8 cellular contexts compared by ENCODE assay signal in genomic region chr18:24359787-24360186, GRCh38. TPM values are rescaled to one million over a fixed set of nuclear protein-coding genes. Genes with fewer than 3 reads are reported as not detected.
DNase-seq lines count a peak whose midpoint lies in the region; ATAC-seq, FAIRE-seq and TF ChIP-seq lines count a peak whose summit lies in the region.
"Not testable (repeated sequence)": the region's sequence is repeated elsewhere in the genome, so short reads cannot be mapped to it uniquely, and the experiment has no call there.

No MANE protein-coding gene starts in this region.

- not testable (repeated sequence) for H3K79me2 ChIP-seq in K562 (ENCODE audit: control insufficient read depth, insufficient read depth, low read length)

- DNase-seq in AG04450 (ENCODE audit: low read depth, low spot score), result peak; percentile 13
- DNase-seq in NCI-H146 (lab: John Stamatoyannopoulos, UW), result peak; percentile 79
- peak; percentile 30 to 43 for DNase-seq in SJSA1 (ENCODE audit: low read depth in 1 of 2, low spot score in 2 of 2)
- peak; percentile 28 to 57 (median 36) for DNase-seq in K562 (ENCODE audit: extremely low read depth in 1 of 4, low spot score in 3 of 4)
- DNase-seq in left cardiac atrium, result not testable (repeated sequence)
- DNase-seq in pons (ENCODE audit: low spot score), result peak; percentile 84

- not testable (repeated sequence) for H3K9me1 ChIP-seq in K562 (ENCODE audit: control insufficient read depth, insufficient read depth, low read length)

- not testable (repeated sequence) for H4K20me1 ChIP-seq in K562 (replicated peaks; ENCODE audit: control insufficient read depth, insufficient read depth, low read length)

- not testable (repeated sequence) for H3K4me2 ChIP-seq in K562 (ENCODE audit: insufficient read depth, low read length)

- TF ChIP-seq RAD21 in K562 (CRISPR knock-in tag; conservative IDR thresholded peaks at IDR 0.05 in 1 of 2, IDR thresholded peaks at IDR 0.05 in 1 of 2), result peak; percentile 66 to 81

- TF ChIP-seq POLR2A in K562 (conservative IDR thresholded peaks at IDR 0.05), result not testable (repeated sequence)

- TF ChIP-seq CTCF in AG04450 (IDR thresholded peaks at IDR 0.05; ENCODE audit: low read depth, low read length), result peak; percentile 63
- TF ChIP-seq CTCF in GM12874 (IDR thresholded peaks at IDR 0.05; ENCODE audit: insufficient read depth, low read depth, low read length), result peak; percentile 36; the same call in 1 of the 2 replicates
- TF ChIP-seq CTCF in K562 (IDR thresholded peaks at IDR 0.05 in 2 of 3, conservative IDR thresholded peaks at IDR 0.05 in 1 of 3; ENCODE audit: insufficient read depth in 2 of 3, low read depth in 1 of 3, low read length in 3 of 3), result peak; percentile 41 to 79 (median 53); a peak in 4 of 6 replicates

- TF ChIP-seq EP300 in K562 (IDR thresholded peaks at IDR 0.05; ENCODE audit: low read length), result not testable (repeated sequence)

- not testable (repeated sequence) for H3K27ac ChIP-seq in AG04450 (ENCODE audit: low read depth, low read length); SJSA1; K562 (ENCODE audit: extremely low read depth, low read depth, low read length)

- CTCF ChIA-PET in AG04450 (lab: Charles Lee), result interaction anchor here (0.6 to 6.8 kb wide), 33 partner anchors 9 to 367 kb away, joined by 3 to 155 read pairs (median 5); no protein-coding TSS in a partner anchor
- CTCF ChIA-PET in K562 (lab: Yijun Ruan, JAX; ENCODE audit: low intra/inter-chr PET ratio), result interaction anchor here (0.7 to 2.0 kb wide), 3 partner anchors 33 to 367 kb away, joined by 3 to 17 read pairs (median 7); no protein-coding TSS in a partner anchor

- peak; percentile 89 for FAIRE-seq in K562 (lab: Jason Lieb, UNC)

- in situ Hi-C loops in K562 (cut with MboI), result loop anchor here (5.0 to 10.0 kb wide), 2 partner anchors 128 to 365 kb away; no protein-coding TSS in a partner anchor

- not testable (repeated sequence) for H3K9ac ChIP-seq in K562 (ENCODE audit: insufficient read depth in 1 of 2, low read depth in 2 of 2, low read length in 2 of 2)

- H3K4me3 ChIP-seq in AG04450 (ENCODE audit: low read depth, low read length); SJSA1; K562: not testable (repeated sequence)

- intact Hi-C loops in K562 (cut with micrococcal nuclease), result loop anchor here (1.0 to 10.0 kb wide), 4 partner anchors 65 to 367 kb away; no protein-coding TSS in a partner anchor
- intact Hi-C loops in left cardiac atrium (cut with DNase I), result loop anchor here (2.0 to 5.0 kb wide), 2 partner anchors 127 to 128 kb away; no protein-coding TSS in a partner anchor

- not testable (repeated sequence) for H3K27me3 ChIP-seq in AG04450 (ENCODE audit: control insufficient read depth, insufficient read depth, low read length); SJSA1 (replicated peaks); K562 (ENCODE audit: control insufficient read depth in 2 of 2, insufficient read depth in 2 of 2, low read length in 2 of 2)

- H3K9me3 ChIP-seq in AG04450 (ENCODE audit: control insufficient read depth, insufficient read depth, low read length); SJSA1 (replicated peaks); K562 (replicated peaks; ENCODE audit: control insufficient read depth, insufficient read depth, low read depth, low read length): not testable (repeated sequence)

- not testable (repeated sequence) for H3K36me3 ChIP-seq in SJSA1; K562 (ENCODE audit: control insufficient read depth, insufficient read depth, low read length)

- not testable (repeated sequence) for H3K4me1 ChIP-seq in SJSA1 (replicated peaks); K562 (replicated peaks in 1 of 2; ENCODE audit: control insufficient read depth in 2 of 2, insufficient read depth in 2 of 2, low read length in 2 of 2)

- POLR2A ChIA-PET in AG04450 (lab: Yijun Ruan, JAX), result not testable (repeated sequence)
- POLR2A ChIA-PET in K562 (lab: Yijun Ruan, JAX), result interaction anchor here (0.7 to 0.8 kb wide), 2 partner anchors 98 to 122 kb away, joined by 3 read pairs; no protein-coding TSS in a partner anchor

- peak; percentile 44 for ATAC-seq in HG02870 (IDR thresholded peaks at IDR 0.05; ENCODE audit: unreplicated experiment)
- peak; percentile 82 for ATAC-seq in K562
- peak; percentile 51 to 53 for ATAC-seq in left cardiac atrium

- not testable (repeated sequence) for BruUV-seq in K562 (replicated peaks; lab: Mats Ljungman, UMichigan)

- whole genome bisulfite sequencing in K562 (ENCODE audit: insufficient coverage, low coverage, missing lambda C conversion rate), result 1% methylated on average over 7 of the region's 7 CpGs

- H2AFZ ChIP-seq in K562 (ENCODE audit: low read depth, low read length), result not testable (repeated sequence)

TF ChIP-seq in K562, 482 proteins besides CTCF, POLR2A, EP300 and RAD21:
- 0 out of 2 replicates have a peak, but pooled peaks have one; percentile 21 for TF ChIP-seq SMC3 (conservative IDR thresholded peaks at IDR 0.05; ENCODE audit: insufficient read depth, low read depth, low read length)
- peak; percentile 54 for TF ChIP-seq DEAF1 (CRISPR knock-in tag; IDR thresholded peaks at IDR 0.05)
TF ChIP-seq in K562: peak in this region for 2; not testable (repeated sequence) for 480.

RNA-seq across cellular contexts. Expression of gene OSBPL1A, which starts 37.8 kb away (rescaled TPM):
- polyA plus RNA-seq in AG04450 (2011; rRNA removed) (41.0 and 56.1 TPM in 2 replicates), K562 (2011; rRNA removed) (not detected in 2 replicates), K562 (2014; fragmentation: Illumina TruSeq; extraction: Trizol) (not detected in 2 replicates), K562 (2014; fragmentation: Nextera tagmentation; extraction: Ambion mirVana) (not detected), K562 (2014; rRNA removed) (0.40 TPM in 1 of 2 replicates, not detected in the other)
- 28.0 and 35.0 TPM in 2 replicates for polyA minus RNA-seq in AG04450 (2011; rRNA and poly(A)+ RNA removed)
- total RNA-seq in SJSA1 (2014; rRNA removed; shearing (Covaris generic)), result 34.6 and 40.7 TPM in 2 replicates
- total RNA-seq in K562 (2011; cell fraction: chromatin; rRNA removed; ENCODE audit: low replicate concordance), result not detected in 2 replicates
- total RNA-seq in K562 (2011; cell fraction: nucleolus; rRNA removed), result not detected in 2 replicates
- not detected in 2 replicates for total RNA-seq in K562 (2011; cell fraction: nucleoplasm; rRNA removed)
- total RNA-seq in K562 (2014; rRNA removed) (not detected in 2 replicates), K562 (2014; rRNA removed; fragmentation: Illumina TruSeq; extraction: Trizol) (not detected in 2 replicates), K562 (2015; rRNA removed; fragmentation: Illumina TruSeq; extraction: Trizol) (not detected in 2 replicates), K562 (2021) (0.34 and 0.49 TPM in 2 replicates), left cardiac atrium (10 to 100 TPM; 68.8 to 74.4 TPM)
- not detected in 2 replicates for polyA plus RNA-seq in K562 (2011; cell fraction: cytosol; rRNA removed)
- polyA plus RNA-seq in K562 (2011; cell fraction: nucleus; rRNA removed), result not detected in 2 replicates
- not detected in 2 replicates for polyA plus RNA-seq in K562 (2012)
- not detected in 2 replicates for polyA minus RNA-seq in K562 (2011; rRNA and poly(A)+ RNA removed)
- not detected in 2 replicates for polyA minus RNA-seq in K562 (2011; cell fraction: cytosol; rRNA and poly(A)+ RNA removed)
- polyA minus RNA-seq in K562 (2011; cell fraction: nucleus; rRNA and poly(A)+ RNA removed), result 0.11 TPM in 1 of 2 replicates, not detected in the other

Comparison
In these comparisons a context has a peak if more than half of its experiments do, and no peak if none do; other contexts are left out.
1. RNA of gene OSBPL1A, which starts 37.8 kb away (total RNA-seq): 68.8 to 74.4 TPM in left cardiac atrium and 34.6 to 40.7 TPM in SJSA1; 0.34 to 0.49 TPM in K562; every median in the first group is over 10 times any median in the second.
2. Peak in every context shown above with its lines, with median percentiles within 50 percentile points of each other: CTCF ChIP-seq and ATAC-seq.